Comparison of ENCODE assay signal across 9 cellular contexts in the genomic region with DNA sequence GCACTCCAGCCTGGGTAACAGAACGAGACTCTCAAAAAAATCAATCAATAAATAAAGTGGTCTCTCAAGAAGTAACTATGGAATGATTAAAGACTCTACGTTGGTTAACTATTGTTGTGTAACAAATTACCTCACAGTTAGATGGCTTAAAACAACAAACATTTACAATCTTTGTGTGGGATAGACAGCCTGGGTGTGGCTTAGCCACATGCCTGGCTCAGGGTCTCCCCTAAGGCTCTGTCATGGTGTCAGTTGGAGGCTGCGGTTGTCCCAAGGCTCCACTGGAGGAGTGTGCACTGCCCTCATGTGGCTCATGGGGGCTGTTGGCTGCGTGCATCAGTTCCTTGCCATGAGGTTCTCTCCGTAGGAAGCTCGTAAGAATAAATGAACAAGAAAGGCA.
A peak's percentile ranks its signal among the peaks of the same experiment; 100 is the strongest.
DNase-seq lines count a peak whose midpoint lies in the region; ATAC-seq, FAIRE-seq and TF ChIP-seq lines count a peak whose summit lies in the region.
"Had no signal": no experiment of that assay in that cellular context is flagged by ENCODE, and none has a peak within 500 bp of the region (broad histone marks: within the 10 kb centered on the region; RNA-seq: fewer than 3 reads in every experiment).

No MANE protein-coding gene starts in this region.

- no peaks in the 10 kb centered on the region for H3K9me3 Mint-ChIP-seq in activated CD4-positive, alpha-beta T cell treated with anti-CD3 and anti-CD28 coated beads, Interleukin-2, amount 10 ng/mL, durations not matched to agents 24 days and 14 days

- H3K27ac ChIP-seq in VCaP = no peak overlapping the region
- H3K27ac ChIP-seq in keratinocyte (ENCODE audit: control insufficient read depth, insufficient read depth, low read length) = no peak overlapping the region

- ATAC-seq in HG03457 (IDR thresholded peaks at IDR 0.05; ENCODE audit: unreplicated experiment) (no peak), GM19467 (IDR thresholded peaks at IDR 0.05; ENCODE audit: unreplicated experiment) (no peak)
- ATAC-seq: activated CD4-positive, CD25-positive, alpha-beta regulatory T cell treated with anti-CD3 and anti-CD28 coated beads, Interleukin-2, amount 50 U/mL, for 24 hours had no signal

- TF ChIP-seq CTCF in HFF-Myc (IDR thresholded peaks at IDR 0.05; ENCODE audit: low read depth, low read length, missing control alignments) (peak; percentile 55), VCaP (conservative IDR thresholded peaks at IDR 0.05) (peak; percentile 26; the same call in 1 of the 2 replicates), keratinocyte (optimal IDR thresholded peaks at IDR 0.05 in 1 of 3, IDR thresholded peaks at IDR 0.05 in 1 of 3, conservative IDR thresholded peaks at IDR 0.05 in 1 of 3; ENCODE audit: extremely low read depth in 1 of 3, insufficient read depth in 2 of 3, low read length in 3 of 3) (peak in 1 of 3 experiments; percentile 56), GM13976 (IDR thresholded peaks at IDR 0.05; ENCODE audit: borderline replicate concordance, control extremely low read depth, extremely low read depth, insufficient read depth, missing control alignments) (no peak)

- no peaks in the 10 kb centered on the region for H3K27me3 Mint-ChIP-seq in activated CD4-positive, alpha-beta T cell treated with anti-CD3 and anti-CD28 coated beads, Interleukin-2, amount 10 ng/mL, durations not matched to agents 24 days and 14 days

- H3K36me3 ChIP-seq in keratinocyte (ENCODE audit: control insufficient read depth in 2 of 2, extremely low read depth in 1 of 2, insufficient read depth in 2 of 2, low read length in 2 of 2) = no peaks in the 10 kb centered on the region

- H3K4me3 ChIP-seq in HFF-Myc (replicated peaks; ENCODE audit: low read depth, low read length) = no peak overlapping the region
- no peak overlapping the region for H3K4me3 ChIP-seq in keratinocyte (ENCODE audit: control insufficient read depth in 2 of 3, extremely low read depth in 1 of 3, insufficient read depth in 2 of 3, low read depth in 1 of 3, low read length in 3 of 3)

- H3K9ac ChIP-seq in keratinocyte (ENCODE audit: control insufficient read depth, extremely low read depth, insufficient read depth, low read length) = no peak overlapping the region

- H3K27ac Mint-ChIP-seq in activated CD4-positive, alpha-beta T cell treated with anti-CD3 and anti-CD28 coated beads, Interleukin-2, amount 10 ng/mL, durations not matched to agents 24 days and 14 days = no peak overlapping the region

- no peaks in the 10 kb centered on the region for H3K36me3 Mint-ChIP-seq in activated CD4-positive, alpha-beta T cell treated with anti-CD3 and anti-CD28 coated beads, Interleukin-2, amount 10 ng/mL, durations not matched to agents 24 days and 14 days (ENCODE audit: low read depth)

- in situ Hi-C loops in GM13976 (cut with MboI; ENCODE audit: low sequenced_read_pairs, unreplicated experiment) = no loop called here

- H2AFZ ChIP-seq in keratinocyte (ENCODE audit: control insufficient read depth, low read length) = no peak overlapping the region

- no peak overlapping the region for H3K4me3 Mint-ChIP-seq in activated CD4-positive, alpha-beta T cell treated with anti-CD3 and anti-CD28 coated beads, Interleukin-2, amount 10 ng/mL, durations not matched to agents 24 days and 14 days

- no peaks in the 10 kb centered on the region for H3K9me3 ChIP-seq in keratinocyte (ENCODE audit: control insufficient read depth, low read depth, low read length)

- no peaks in the 10 kb centered on the region for H3K9me1 ChIP-seq in keratinocyte (ENCODE audit: control insufficient read depth, extremely low read depth, insufficient read depth, low read length)

- intact Hi-C loops in activated CD4-positive, alpha-beta T cell treated with anti-CD3 and anti-CD28 coated beads, Interleukin-2, amount 10 ng/mL, durations not matched to agents 24 days and 14 days (cut with micrococcal nuclease) = no loop called here

- FAIRE-seq in keratinocyte (lab: Jason Lieb, UNC) = peak; percentile 17

- no peaks in the 10 kb centered on the region for H3K4me1 Mint-ChIP-seq in activated CD4-positive, alpha-beta T cell treated with anti-CD3 and anti-CD28 coated beads, Interleukin-2, amount 10 ng/mL, durations not matched to agents 24 days and 14 days

- H3K4me1 ChIP-seq in keratinocyte (ENCODE audit: control insufficient read depth, extremely low read depth, insufficient read depth, low read length) = no peaks in the 10 kb centered on the region

- H4K20me1 ChIP-seq in keratinocyte (ENCODE audit: control insufficient read depth, extremely low read depth, insufficient read depth, low read length) = no peaks in the 10 kb centered on the region

- no peak overlapping the region for H3K4me2 ChIP-seq in keratinocyte (ENCODE audit: control insufficient read depth, extremely low read depth, insufficient read depth, low read depth, low read length)

- dilution Hi-C loops in keratinocyte (cut with MboI; ENCODE audit: extremely low pct_ligation_motif_present, low sequenced_read_pairs) = no loop called here

- no peaks in the 10 kb centered on the region for H3K27me3 ChIP-seq in keratinocyte (ENCODE audit: control insufficient read depth, extremely low read depth, insufficient read depth, low read length)

- DNase-seq in AG20443 (ENCODE audit: low spot score) (peak; percentile 58), HFF-Myc (ENCODE audit: extremely low read depth, low read depth) (peak; percentile 12), keratinocyte (ENCODE audit: low read depth, low spot score) (no peak), GM13976 (ENCODE audit: low spot score) (no peak)
- DNase-seq in activated CD4-positive, alpha-beta T cell treated with anti-CD3 and anti-CD28 coated beads, Interleukin-2, amount 10 ng/mL, durations not matched to agents 24 days and 14 days = no peak

- H3K79me2 ChIP-seq in keratinocyte (ENCODE audit: control insufficient read depth, insufficient read depth, low read length) = no peaks in the 10 kb centered on the region

Comparison
In these comparisons a context has a peak if more than half of its experiments do, and no peak if none do; other contexts are left out.
1. DNase-seq: peak in AG20443 (single experiment) and HFF-Myc (single experiment); none in keratinocyte (single experiment), GM13976 (single experiment) and activated CD4-positive, alpha-beta T cell treated with anti-CD3 and anti-CD28 coated beads, Interleukin-2, amount 10 ng/mL, durations not matched to agents 24 days and 14 days (single experiment).